Comparison of ENCODE assay signal across 13 cellular contexts in genomic region chr1:181097242-181097641, GRCh38. TPM values are rescaled to one million over a fixed set of nuclear protein-coding genes. Genes with fewer than 3 reads are reported as not detected.
DNase-seq lines count a peak whose midpoint lies in the region; ATAC-seq and TF ChIP-seq lines count a peak whose summit lies in the region.
"Had no signal": no experiment of that assay in that cellular context is flagged by ENCODE, and none has a peak within 500 bp of the region (broad histone marks: within the 10 kb centered on the region; RNA-seq: fewer than 3 reads in every experiment).

No MANE protein-coding gene starts in this region.

- WGBS in smooth muscle cell (ENCODE audit: low lambda C conversion rate) = 48% methylated on average over 7 of the region's 7 CpGs
- WGBS in ovary, 3 donors = 21 to 34% (median 26%) methylated on average over 7 of the region's 7 CpGs

- no peak for TF ChIP-seq POLR2A in ovary (IDR thresholded peaks at IDR 0.05)

- no peak for TF ChIP-seq CTCF in glutamatergic neuron (IDR thresholded peaks at IDR 0.05; ENCODE audit: partially characterized antibody, unreplicated experiment)
- TF ChIP-seq CTCF in smooth muscle cell (IDR thresholded peaks at IDR 0.05; ENCODE audit: borderline replicate concordance, insufficient read depth, poor library complexity, severe bottlenecking) = no peak
- no peak for TF ChIP-seq CTCF in ovary (IDR thresholded peaks at IDR 0.05)

- H3K4me3 Mint-ChIP-seq in glutamatergic neuron (ENCODE audit: unreplicated experiment) = peak overlapping the region; percentile 64

- ATAC-seq in GM19035 (IDR thresholded peaks at IDR 0.05; ENCODE audit: unreplicated experiment) = no peak
- ATAC-seq: right lobe of liver had no signal

- peaks cover 9% of the 10 kb centered on the region for H3K79me2 ChIP-seq in smooth muscle cell (ENCODE audit: low read depth)

- no peak for TF ChIP-seq EP300 in ovary (IDR thresholded peaks at IDR 0.05)

- peaks cover 6% of the 10 kb centered on the region for H3K36me3 Mint-ChIP-seq in glutamatergic neuron (ENCODE audit: unreplicated experiment)

- peaks cover 17% of the 10 kb centered on the region for H4K20me1 ChIP-seq in smooth muscle cell (ENCODE audit: low read depth)

- H3K4me3 ChIP-seq in smooth muscle cell = no peak overlapping the region
- H3K4me3 ChIP-seq in ovary = no peak overlapping the region
- H3K4me3 ChIP-seq: right lobe of liver, tibial artery had no signal

- H3K27me3 ChIP-seq in smooth muscle cell (ENCODE audit: low read depth) = no peaks in the 10 kb centered on the region
- H3K27me3 ChIP-seq in ovary = no peaks in the 10 kb centered on the region
- H3K27me3 ChIP-seq: right lobe of liver, tibial artery had no signal

- H3K4me1 ChIP-seq in smooth muscle cell (ENCODE audit: low read depth) (peaks cover 64% of the 10 kb centered on the region), ovary (ENCODE audit: insufficient read depth) (peaks cover 15% of the 10 kb centered on the region)

- H3K4me2 ChIP-seq in smooth muscle cell = peak overlapping the region; percentile 64

- H3K9me3 Mint-ChIP-seq in glutamatergic neuron (ENCODE audit: unreplicated experiment) = peaks cover 11% of the 10 kb centered on the region

- H3K36me3 ChIP-seq in smooth muscle cell (ENCODE audit: low read depth) (no peaks in the 10 kb centered on the region), ovary (no peaks in the 10 kb centered on the region)
- H3K36me3 ChIP-seq: right lobe of liver, tibial artery had no signal

- no peak overlapping the region for H3K9ac ChIP-seq in smooth muscle cell (ENCODE audit: low read depth)

- H3K27ac ChIP-seq in smooth muscle cell (ENCODE audit: low read depth) (peak overlapping the region; percentile 90), ovary (no peak overlapping the region)
- H3K27ac ChIP-seq: right lobe of liver had no signal

- H3K27me3 Mint-ChIP-seq in glutamatergic neuron (ENCODE audit: unreplicated experiment) = peaks cover 15% of the 10 kb centered on the region

- H3K4me1 Mint-ChIP-seq in glutamatergic neuron (ENCODE audit: low read depth, unreplicated experiment) = peaks cover 53% of the 10 kb centered on the region

- DNase-seq in NCI-H345 (lab: John Stamatoyannopoulos, UW) (peak; percentile 16), NCI-H345 treated with DMSO at 0.1 percent for 48 hours (lab: John Stamatoyannopoulos, UW; ENCODE audit: unreplicated experiment) (no peak), RPMI7951 (ENCODE audit: low read depth) (peak; percentile 31), glutamatergic neuron (peak; percentile 53), smooth muscle cell (lab: John Stamatoyannopoulos, UW; ENCODE audit: unreplicated experiment) (no peak), UCSD-AML1 (lab: John Stamatoyannopoulos, UW; ENCODE audit: unreplicated experiment) (no peak), ovary (no peak)
- DNase-seq: activated CD8-positive, alpha-beta memory T cell treated with anti-CD3 and anti-CD28 coated beads, Interleukin-2, amount 50 U/mL, for 48 hours; effector memory CD4-positive, alpha-beta T cell; hippocampal formation; right lobe of liver had no signal

- intact Hi-C loops in ovary (cut with DNase I) = no loop called here

- no peak overlapping the region for H2AFZ ChIP-seq in smooth muscle cell (ENCODE audit: low read depth)

- no peaks in the 10 kb centered on the region for H3K9me3 ChIP-seq in smooth muscle cell (replicated peaks; ENCODE audit: low read depth)
- H3K9me3 ChIP-seq in ovary = no peaks in the 10 kb centered on the region
- H3K9me3 ChIP-seq: right lobe of liver, tibial artery had no signal

- H3K27ac Mint-ChIP-seq in glutamatergic neuron (ENCODE audit: unreplicated experiment) = peak overlapping the region; percentile 56

- peaks cover 19% of the 10 kb centered on the region for H3F3A ChIP-seq in smooth muscle cell (ENCODE audit: low read depth)

RNA-seq across cellular contexts. Expression of gene IER5, which starts 8.7 kb away (rescaled TPM):
- 7.6 and 10.7 TPM in 2 replicates for total RNA-seq in RPMI7951 (2014; rRNA removed; shearing (Covaris generic))
- total RNA-seq in glutamatergic neuron (ENCODE audit: unreplicated experiment) = 8.8 TPM
- 32.6 and 35.1 TPM in 2 replicates for total RNA-seq in smooth muscle cell
- 39.9 and 56.2 TPM in 2 replicates for polyA plus RNA-seq in smooth muscle cell
- total RNA-seq in ovary = 10 to 100 TPM in 1 of 7 donors, 1 to 10 TPM in 6; 2.7 to 43.4 (median 6.8) TPM
- 1 to 10 TPM; 2.5 to 5.7 TPM for polyA plus RNA-seq in ovary

Comparison
In these comparisons a context has a peak if more than half of its experiments do, and no peak if none do; other contexts are left out.
1. DNase-seq: peak in NCI-H345 (single experiment), RPMI7951 (single experiment) and glutamatergic neuron (single experiment); none in NCI-H345 treated with DMSO at 0.1 percent for 48 hours (single experiment), smooth muscle cell (single experiment), UCSD-AML1 (single experiment) and ovary (0 of 5).